ENCODE assay signal across 18 cellular contexts in genomic region chr11:119790476-119790875, GRCh38.
DNase-seq lines count a peak whose midpoint lies in the region; ATAC-seq, FAIRE-seq and TF ChIP-seq lines count a peak whose summit lies in the region.
"Had no signal": no experiment of that assay in that cellular context is flagged by ENCODE, and none has a peak within 500 bp of the region (broad histone marks: within the 10 kb centered on the region; RNA-seq: fewer than 3 reads in every experiment).

No MANE protein-coding gene starts in this region.

- H3K4me2 ChIP-seq in neuronal stem cell (ENCODE audit: insufficient read depth, low read length, poor library complexity, severe bottlenecking): no peak overlapping the region

- H3K4ac ChIP-seq in neuronal stem cell (ENCODE audit: low read length): no peak overlapping the region

- no peaks in the 10 kb centered on the region for H3K36me3 Mint-ChIP-seq in natural killer cell treated with Interleukin-12 subunit alpha and Interleukin-12 subunit beta and Interleukin-15 and Interleukin-18, amount 100 ng/mL, for 72 hours
- H3K36me3 Mint-ChIP-seq in natural killer cell (no peaks in the 10 kb centered on the region), glutamatergic neuron (ENCODE audit: unreplicated experiment) (no peaks in the 10 kb centered on the region)
- H3K36me3 Mint-ChIP-seq: CD4-positive, CD25-positive, alpha-beta regulatory T cell; IgD-negative memory B cell had no signal

- peak overlapping the region; percentile 98 for H3K14ac ChIP-seq in neuronal stem cell (ENCODE audit: low read length)

- POLR2A ChIA-PET in A673 (lab: Charles Lee; ENCODE audit: low non-redundant PET): no interaction called here

- no peak for TF ChIP-seq POLR2A in GM12892 (IDR thresholded peaks at IDR 0.05; ENCODE audit: low read depth, low read length)
- TF ChIP-seq POLR2A in esophagus muscularis mucosa (IDR thresholded peaks at IDR 0.05; ENCODE audit: low read depth): no peak

- WGBS in neuronal stem cell (ENCODE audit: extremely low coverage in 2 of 2, insufficient read length in 2 of 2, insufficient replicate concordance in 1 of 2), 2 donors: no CpG with 5 or more reads among the region's 9 CpGs
- whole genome bisulfite sequencing in esophagus muscularis mucosa: 60% methylated on average over 9 of the region's 9 CpGs

- H3K9me3 ChIP-seq in neuronal stem cell (replicated peaks in 1 of 2; ENCODE audit: control insufficient read depth in 2 of 2, insufficient read depth in 1 of 2, low read depth in 1 of 2, low read length in 2 of 2) (no peaks in the 10 kb centered on the region), A673 (ENCODE audit: low read depth, low read length, poor library complexity, severe bottlenecking) (no peaks in the 10 kb centered on the region), esophagus muscularis mucosa (no peaks in the 10 kb centered on the region)
- H3K9me3 ChIP-seq: SJSA1 had no signal

- CTCF ChIA-PET in A673 (lab: Charles Lee): no interaction called here

- ATAC-seq in natural killer cell treated with Interleukin-12 subunit alpha and Interleukin-12 subunit beta and Interleukin-15 and Interleukin-18, amount 100 ng/mL, for 72 hours: no peak
- ATAC-seq in natural killer cell: no peak

- peaks cover 9 to 24% of the 10 kb centered on the region in 2 donors for H3K4me1 ChIP-seq in neuronal stem cell (ENCODE audit: control insufficient read depth in 2 of 2, insufficient read depth in 1 of 2, low read depth in 1 of 2, low read length in 2 of 2)
- peaks cover 14% of the 10 kb centered on the region for H3K4me1 ChIP-seq in A673 (ENCODE audit: insufficient read depth, low read length, poor library complexity, severe bottlenecking)
- H3K4me1 ChIP-seq in esophagus muscularis mucosa: no peaks in the 10 kb centered on the region

- H3K27ac ChIP-seq in neuronal stem cell (replicated peaks; ENCODE audit: low read length) (no peak overlapping the region), A673 (ENCODE audit: low read depth, low read length, poor library complexity, severe bottlenecking) (no peak overlapping the region), esophagus muscularis mucosa (replicated peaks in 1 of 4) (no peak overlapping the region)

- TF ChIP-seq EP300 in esophagus muscularis mucosa (IDR thresholded peaks at IDR 0.05): no peak

- H3K4me3 ChIP-seq in neuronal stem cell (ENCODE audit: low read length in 2 of 2): no peak overlapping the region
- H3K4me3 ChIP-seq in A673 (ENCODE audit: low read depth, low read length, poor library complexity, severe bottlenecking): no peak overlapping the region
- H3K4me3 ChIP-seq in esophagus muscularis mucosa: no peak overlapping the region
- H3K4me3 ChIP-seq: SJSA1 had no signal

- H3K23ac ChIP-seq in neuronal stem cell (ENCODE audit: low read depth, low read length, poor library complexity): no peak overlapping the region

- H2BK15ac ChIP-seq in neuronal stem cell (ENCODE audit: low read length): no peak overlapping the region

- H2AFZ ChIP-seq in neuronal stem cell (ENCODE audit: low read length): no peak overlapping the region

- H2BK12ac ChIP-seq in neuronal stem cell (ENCODE audit: low read length): peak overlapping the region; percentile 33

- H3K9ac ChIP-seq in neuronal stem cell (ENCODE audit: low read depth, low read length, poor library complexity): peak overlapping the region; percentile 45

- DNase-seq in natural killer cell treated with Interleukin-12 subunit alpha and Interleukin-12 subunit beta and Interleukin-15 and Interleukin-18, amount 100 ng/mL, for 72 hours (ENCODE audit: low spot score): peak; percentile 57
- DNase-seq in natural killer cell: no peak
- peak; percentile 15 for DNase-seq in glutamatergic neuron
- no peak for DNase-seq in neuronal stem cell (ENCODE audit: low spot score)
- DNase-seq in A673 (ENCODE audit: low spot score): no peak
- DNase-seq in GM12892 (ENCODE audit: insufficient read length): no peak
- no peak for DNase-seq in esophagus muscularis mucosa (ENCODE audit: extremely low spot score)
- DNase-seq: CD4-positive, CD25-positive, alpha-beta regulatory T cell; EL; GF-D8; NCI-H2029 treated with DMSO at 0.1 percent for 48 hours; NCI-H226; NCI-H510A treated with DMSO at 0.1 percent for 48 hours; NCI-H748 treated with DMSO at 0.1 percent for 48 hours; NK-92 treated with Interleukin-12 subunit alpha and Interleukin-12 subunit beta, amount 100 ng/mL, for 24 hours had no signal

- H3K4me3 Mint-ChIP-seq in natural killer cell treated with Interleukin-12 subunit alpha and Interleukin-12 subunit beta and Interleukin-15 and Interleukin-18, amount 100 ng/mL, for 72 hours: no peak overlapping the region
- no peak overlapping the region for H3K4me3 Mint-ChIP-seq in natural killer cell
- no peak overlapping the region for H3K4me3 Mint-ChIP-seq in glutamatergic neuron (ENCODE audit: unreplicated experiment)
- H3K4me3 Mint-ChIP-seq: CD4-positive, CD25-positive, alpha-beta regulatory T cell; IgD-negative memory B cell had no signal

- intact Hi-C loops in natural killer cell (cut with micrococcal nuclease) (no loop called here), A673 (cut with micrococcal nuclease; ENCODE audit: unreplicated experiment) (no loop called here), esophagus muscularis mucosa (cut with DNase I) (no loop called here)

- TF ChIP-seq CTCF in natural killer cell (IDR thresholded peaks at IDR 0.05): no peak
- no peak for TF ChIP-seq CTCF in glutamatergic neuron (IDR thresholded peaks at IDR 0.05; ENCODE audit: partially characterized antibody, unreplicated experiment)
- no peak for TF ChIP-seq CTCF in A673 (conservative IDR thresholded peaks at IDR 0.05; ENCODE audit: low read depth, low read length)
- TF ChIP-seq CTCF in esophagus muscularis mucosa (IDR thresholded peaks at IDR 0.05): no peak

- H3K36me3 ChIP-seq in neuronal stem cell (replicated peaks in 1 of 2; ENCODE audit: control insufficient read depth in 2 of 2, insufficient read depth in 2 of 2, low read length in 2 of 2): no peaks in the 10 kb centered on the region
- H3K36me3 ChIP-seq in A673 (ENCODE audit: insufficient read depth, low read length, poor library complexity, severe bottlenecking): no peaks in the 10 kb centered on the region
- no peaks in the 10 kb centered on the region for H3K36me3 ChIP-seq in esophagus muscularis mucosa
- H3K36me3 ChIP-seq: SJSA1 had no signal

- H3K27me3 ChIP-seq in neuronal stem cell (ENCODE audit: control insufficient read depth in 3 of 3, insufficient read depth in 3 of 3, low read depth in 1 of 3, low read length in 3 of 3) (peaks cover 0 to 32% (median 10%) of the 10 kb centered on the region in 3 experiments), A673 (replicated peaks; ENCODE audit: insufficient read depth, low read depth, low read length, poor library complexity) (no peaks in the 10 kb centered on the region), esophagus muscularis mucosa (peaks cover 0 to 47% (median 0%) of the 10 kb centered on the region in 4 donors)
- H3K27me3 ChIP-seq: SJSA1 had no signal

- no peak for FAIRE-seq in GM12892 (lab: Jason Lieb, UNC)
- FAIRE-seq: H54 had no signal

- no peaks in the 10 kb centered on the region for H3K9me3 Mint-ChIP-seq in natural killer cell treated with Interleukin-12 subunit alpha and Interleukin-12 subunit beta and Interleukin-15 and Interleukin-18, amount 100 ng/mL, for 72 hours
- H3K9me3 Mint-ChIP-seq in natural killer cell: no peaks in the 10 kb centered on the region
- H3K9me3 Mint-ChIP-seq in glutamatergic neuron (ENCODE audit: unreplicated experiment): peaks cover 7% of the 10 kb centered on the region
- H3K9me3 Mint-ChIP-seq: IgD-negative memory B cell had no signal

- no peak overlapping the region for H2BK5ac ChIP-seq in neuronal stem cell (ENCODE audit: low read length)

- no peaks in the 10 kb centered on the region for H3K79me1 ChIP-seq in neuronal stem cell (ENCODE audit: low read depth, low read length)

- H2BK120ac ChIP-seq in neuronal stem cell (ENCODE audit: low read depth, low read length): no peak overlapping the region

- no peak overlapping the region for H4K91ac ChIP-seq in neuronal stem cell (ENCODE audit: low read depth, low read length, poor library complexity)

- peak overlapping the region; percentile 86 for H3K18ac ChIP-seq in neuronal stem cell (ENCODE audit: low read length)

- H4K8ac ChIP-seq in neuronal stem cell (ENCODE audit: low read depth, low read length): peak overlapping the region; percentile 75

- H2AK5ac ChIP-seq in neuronal stem cell (ENCODE audit: low read depth, low read length): no peak overlapping the region

- H3K27ac Mint-ChIP-seq in natural killer cell treated with Interleukin-12 subunit alpha and Interleukin-12 subunit beta and Interleukin-15 and Interleukin-18, amount 100 ng/mL, for 72 hours: no peak overlapping the region
- H3K27ac Mint-ChIP-seq in natural killer cell (no peak overlapping the region), glutamatergic neuron (ENCODE audit: unreplicated experiment) (no peak overlapping the region)
- H3K27ac Mint-ChIP-seq: CD4-positive, CD25-positive, alpha-beta regulatory T cell; IgD-negative memory B cell had no signal

- H3K4me1 Mint-ChIP-seq in natural killer cell treated with Interleukin-12 subunit alpha and Interleukin-12 subunit beta and Interleukin-15 and Interleukin-18, amount 100 ng/mL, for 72 hours (ENCODE audit: low read depth in 2 of 2): no peaks in the 10 kb centered on the region
- H3K4me1 Mint-ChIP-seq in natural killer cell: no peaks in the 10 kb centered on the region
- H3K4me1 Mint-ChIP-seq in glutamatergic neuron (ENCODE audit: low read depth, unreplicated experiment): peaks cover 21% of the 10 kb centered on the region
- H3K4me1 Mint-ChIP-seq: CD4-positive, CD25-positive, alpha-beta regulatory T cell had no signal

- H3K27me3 Mint-ChIP-seq in natural killer cell treated with Interleukin-12 subunit alpha and Interleukin-12 subunit beta and Interleukin-15 and Interleukin-18, amount 100 ng/mL, for 72 hours: peaks cover 4 to 5% of the 10 kb centered on the region in 2 donors
- H3K27me3 Mint-ChIP-seq in natural killer cell (ENCODE audit: low read depth in 2 of 2) (peaks cover 0 to 16% of the 10 kb centered on the region in 2 donors), glutamatergic neuron (ENCODE audit: unreplicated experiment) (peaks cover 12% of the 10 kb centered on the region)

- no TSS peak for BruUV-seq in A673 (replicated peaks; lab: Mats Ljungman, UMichigan)

Comparison
In these comparisons a context has a peak if more than half of its experiments do, and no peak if none do; other contexts are left out.
1. DNase-seq: peak in natural killer cell treated with Interleukin-12 subunit alpha and Interleukin-12 subunit beta and Interleukin-15 and Interleukin-18, amount 100 ng/mL, for 72 hours (single experiment) and glutamatergic neuron (single experiment); none in natural killer cell (single experiment), neuronal stem cell (single experiment), A673 (single experiment), GM12892 (single experiment) and esophagus muscularis mucosa (single experiment).